In genomic region chr2:28608061-28608828, GRCh38 we compare ENCODE assay signal across 15 cellular contexts.
DNase-seq lines count a peak whose midpoint lies in the region; FAIRE-seq and TF ChIP-seq lines count a peak whose summit lies in the region.
"Had no signal": no experiment of that assay in that cellular context is flagged by ENCODE, and none has a peak within 500 bp of the region (broad histone marks: within the 10 kb centered on the region; RNA-seq: fewer than 3 reads in every experiment).

No MANE protein-coding gene starts in this region.

- H3K4me2 ChIP-seq in endothelial cell of umbilical vein (ENCODE audit: insufficient read depth, low read length), result no peak overlapping the region

- peak; percentile 4 for DNase-seq in NCI-H748 (lab: John Stamatoyannopoulos, UW; ENCODE audit: unreplicated experiment)
- DNase-seq in NCI-H748 treated with DMSO at 0.1 percent for 48 hours (lab: John Stamatoyannopoulos, UW), result no peak
- DNase-seq in endothelial cell of umbilical vein (ENCODE audit: low read depth, low spot score), result no peak
- DNase-seq in myocyte (ENCODE audit: low read depth), result peak; percentile 81
- DNase-seq in uterus, result no peak
- DNase-seq in LoVo (ENCODE audit: low spot score), result no peak
- DNase-seq in NCI-H526 (lab: John Stamatoyannopoulos, UW), result no peak
- no peak for DNase-seq in effector memory CD4-positive, alpha-beta T cell
- DNase-seq: activated CD8-positive, alpha-beta memory T cell treated with anti-CD3 and anti-CD28 coated beads, Interleukin-2, amount 10 ng/mL, durations not matched to agents 7 days and 5 days; NCI-H1105 treated with DMSO at 0.1 percent for 48 hours; NCI-H510A treated with DMSO at 0.1 percent for 48 hours; SHP77 treated with DMSO at 0.1 percent for 48 hours had no signal

- POLR2A ChIA-PET in endothelial cell of umbilical vein (lab: Charles Lee), result no interaction called here

- intact Hi-C loops in endothelial cell of umbilical vein (cut with micrococcal nuclease), result loop anchor here (5.0 kb wide), 1 partner anchor 54 kb away; no protein-coding TSS in a partner anchor
- intact Hi-C loops in uterus (cut with DNase I; ENCODE audit: low total_unique reads), result no loop called here

- H3K36me3 ChIP-seq in endothelial cell of umbilical vein (ENCODE audit: control insufficient read depth in 2 of 2, extremely low read depth in 1 of 2, insufficient read depth in 2 of 2, low read length in 2 of 2), result no peaks in the 10 kb centered on the region
- no peaks in the 10 kb centered on the region for H3K36me3 ChIP-seq in uterus
- no peaks in the 10 kb centered on the region for H3K36me3 ChIP-seq in effector memory CD4-positive, alpha-beta T cell (ENCODE audit: control insufficient read depth, insufficient read depth, low read length)
- H3K36me3 ChIP-seq: tibial nerve had no signal

- H3K9ac ChIP-seq in endothelial cell of umbilical vein (replicated peaks; ENCODE audit: extremely low read depth, insufficient read depth, low read length), result no peak overlapping the region

- H3K79me2 ChIP-seq in endothelial cell of umbilical vein (ENCODE audit: control insufficient read depth, insufficient read depth, low read length), result no peaks in the 10 kb centered on the region

- H3K9me1 ChIP-seq in endothelial cell of umbilical vein (replicated peaks; ENCODE audit: control insufficient read depth, extremely low read depth, insufficient read depth, low read length), result no peaks in the 10 kb centered on the region

- dilution Hi-C loops in endothelial cell of umbilical vein (cut with MboI; ENCODE audit: extremely low pct_ligation_motif_present, low sequenced_read_pairs), result no loop called here

- no peak overlapping the region for H3K4me3 ChIP-seq in endothelial cell of umbilical vein (replicated peaks in 1 of 3; ENCODE audit: insufficient read depth in 1 of 3, low read depth in 1 of 3, low read length in 3 of 3)
- no peak overlapping the region for H3K4me3 ChIP-seq in uterus
- no peak overlapping the region for H3K4me3 ChIP-seq in effector memory CD4-positive, alpha-beta T cell (ENCODE audit: insufficient read depth, low read depth, low read length, poor library complexity, severe bottlenecking)
- H3K4me3 ChIP-seq: tibial nerve had no signal

- TF ChIP-seq POLR2A in endothelial cell of umbilical vein (IDR thresholded peaks at IDR 0.05; ENCODE audit: low read depth, low read length), result no peak
- no peak for TF ChIP-seq POLR2A in uterus (IDR thresholded peaks at IDR 0.05)

- TF ChIP-seq CTCF in endothelial cell of umbilical vein (IDR thresholded peaks at IDR 0.05; ENCODE audit: extremely low read depth in 1 of 2, insufficient read depth in 1 of 2, low read depth in 1 of 2, low read length in 2 of 2) (no peak), uterus (IDR thresholded peaks at IDR 0.05) (no peak)

- H3K4me1 ChIP-seq in endothelial cell of umbilical vein (ENCODE audit: control insufficient read depth, extremely low read depth, insufficient read depth, low read length), result peaks cover 38% of the 10 kb centered on the region
- H3K4me1 ChIP-seq in uterus, result peaks cover 0 to 7% of the 10 kb centered on the region in 2 donors
- peaks cover 6% of the 10 kb centered on the region for H3K4me1 ChIP-seq in effector memory CD4-positive, alpha-beta T cell (ENCODE audit: control insufficient read depth, insufficient read depth, low read length, poor library complexity, severe bottlenecking)
- H3K4me1 ChIP-seq: tibial nerve had no signal

- CTCF ChIA-PET in endothelial cell of umbilical vein (lab: Charles Lee), result interaction anchor here (0.5 to 10.3 kb wide), 5 partner anchors 13 to 273 kb away, joined by 3 to 129 read pairs (median 15); partner anchors contain the start of gene PPP1CB

- FAIRE-seq in endothelial cell of umbilical vein (lab: Jason Lieb, UNC), result peak; percentile 37
- FAIRE-seq: HepG2, TTC549 had no signal

- BruUV-seq in endothelial cell of umbilical vein (replicated peaks; lab: Mats Ljungman, UMichigan), result no TSS peak

- H3K27ac ChIP-seq in endothelial cell of umbilical vein (ENCODE audit: insufficient read depth, low read depth, low read length) (peak overlapping the region; percentile 76), uterus (peak overlapping the region; percentile 89 to 93)
- no peak overlapping the region for H3K27ac ChIP-seq in effector memory CD4-positive, alpha-beta T cell (ENCODE audit: insufficient read depth, low read length, poor library complexity, severe bottlenecking)
- H3K27ac ChIP-seq: tibial nerve had no signal

- no peak overlapping the region for H2AFZ ChIP-seq in endothelial cell of umbilical vein (ENCODE audit: low read depth, low read length)

- no peaks in the 10 kb centered on the region for H4K20me1 ChIP-seq in endothelial cell of umbilical vein (replicated peaks; ENCODE audit: control insufficient read depth, extremely low read depth, insufficient read depth, low read length)

- H3K27me3 ChIP-seq in endothelial cell of umbilical vein (ENCODE audit: control insufficient read depth in 2 of 2, insufficient read depth in 2 of 2, low read length in 2 of 2), result no peaks in the 10 kb centered on the region
- no peaks in the 10 kb centered on the region for H3K27me3 ChIP-seq in uterus
- no peaks in the 10 kb centered on the region for H3K27me3 ChIP-seq in effector memory CD4-positive, alpha-beta T cell (replicated peaks; ENCODE audit: control insufficient read depth, insufficient read depth, low read length, poor library complexity, severe bottlenecking)
- H3K27me3 ChIP-seq: tibial nerve had no signal

- H3K9me3 ChIP-seq in endothelial cell of umbilical vein (replicated peaks; ENCODE audit: control insufficient read depth, insufficient read depth, low read length), result no peaks in the 10 kb centered on the region
- H3K9me3 ChIP-seq in uterus, result no peaks in the 10 kb centered on the region
- H3K9me3 ChIP-seq in effector memory CD4-positive, alpha-beta T cell (ENCODE audit: control insufficient read depth, low read length), result no peaks in the 10 kb centered on the region
- H3K9me3 ChIP-seq: tibial nerve had no signal

TF ChIP-seq in endothelial cell of umbilical vein, 7 proteins besides CTCF, POLR2A, EP300 and RAD21:
- TF ChIP-seq FOS (IDR thresholded peaks at IDR 0.05; ENCODE audit: borderline replicate concordance, insufficient read depth, low read length), result no peak
- TF ChIP-seq JUN (IDR thresholded peaks at IDR 0.05; ENCODE audit: borderline replicate concordance, insufficient read depth, insufficient read length, low read depth), result no peak
- TF ChIP-seq MAX (IDR thresholded peaks at IDR 0.05; ENCODE audit: insufficient read depth, insufficient read length), result no peak
- no peak for TF ChIP-seq GATA2 (IDR thresholded peaks at IDR 0.05; ENCODE audit: insufficient read depth, insufficient read length, low read depth, low read length)
- no peak for TF ChIP-seq EZH2 (IDR thresholded peaks at IDR 0.05; ENCODE audit: borderline replicate concordance, low read depth, low read length, severe bottlenecking)
- no peak for TF ChIP-seq POLR2AphosphoS5 (IDR thresholded peaks at IDR 0.05; ENCODE audit: insufficient read depth, low read depth, low read length)
TF ChIP-seq in endothelial cell of umbilical vein: peak in this region for 0.

Comparison
In these comparisons a context has a peak if more than half of its experiments do, and no peak if none do; other contexts are left out.
1. DNase-seq: peak in NCI-H748 (single experiment) and myocyte (single experiment); none in NCI-H748 treated with DMSO at 0.1 percent for 48 hours (single experiment), endothelial cell of umbilical vein (single experiment), uterus (0 of 2), LoVo (single experiment), NCI-H526 (0 of 2) and effector memory CD4-positive, alpha-beta T cell (0 of 3).